ENCODE assay signal across 2 cellular contexts in the genomic region with DNA sequence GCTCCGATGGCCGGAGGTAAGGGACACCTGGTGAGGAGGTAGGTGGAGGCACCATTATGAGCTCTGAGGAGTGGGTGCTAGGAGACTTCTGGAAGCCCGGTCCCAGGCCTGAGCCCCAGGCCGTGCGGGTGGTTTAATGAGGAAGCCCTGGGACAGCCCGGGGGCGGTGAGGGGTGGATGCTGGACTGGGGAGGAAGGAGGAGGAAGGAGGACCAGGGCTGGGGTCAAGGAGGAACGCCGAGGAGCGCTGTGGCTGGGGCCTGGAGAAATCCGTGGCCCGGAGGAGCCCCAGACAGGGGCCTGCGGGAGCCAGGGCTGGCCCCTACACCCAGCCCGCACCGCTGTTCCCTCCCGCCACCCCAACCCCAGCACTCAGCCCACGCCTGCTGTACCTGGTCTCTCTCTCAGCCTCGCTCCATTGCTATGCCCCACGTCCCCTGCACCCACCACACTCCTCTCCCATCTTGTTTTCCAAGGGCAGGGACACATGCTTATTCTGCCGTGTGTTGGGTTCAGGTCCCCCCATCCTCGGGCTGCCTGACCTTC. TPM values are rescaled to one million over a fixed set of nuclear protein-coding genes. Genes with fewer than 3 reads are reported as not detected.
"Had no signal": no experiment of that assay in that cellular context is flagged by ENCODE, and none has a peak within 500 bp of the region (broad histone marks: within the 10 kb centered on the region; RNA-seq: fewer than 3 reads in every experiment).

No MANE protein-coding gene starts in this region.

RNA-seq across cellular contexts. Expression of a gene that starts 0.9 kb away (rescaled TPM):
- total RNA-seq: Right ventricle myocardium superior, RPMI7951 had no signal
